Comparison of ENCODE assay signal across 21 cellular contexts in genomic region chr10:3977761-3978160, GRCh38.
"Had no signal": no experiment of that assay in that cellular context is flagged by ENCODE, and none has a peak within 500 bp of the region (broad histone marks: within the 10 kb centered on the region; RNA-seq: fewer than 3 reads in every experiment).

No MANE protein-coding gene starts in this region.

- H3K4me3 ChIP-seq: breast epithelium, dorsolateral prefrontal cortex, left ventricle myocardium inferior, neural progenitor cell, suprapubic skin, upper lobe of left lung had no signal

- H3K4me2 ChIP-seq: neural progenitor cell had no signal

- H3K27me3 ChIP-seq: breast epithelium, neural progenitor cell, suprapubic skin, upper lobe of left lung had no signal

- H3K36me3 ChIP-seq: breast epithelium, left ventricle myocardium inferior, neural progenitor cell, suprapubic skin, upper lobe of left lung had no signal

- ATAC-seq: stimulated activated naive CD8-positive, alpha-beta T cell treated with anti-CD3 and anti-CD28 coated beads, Interleukin-15, Interleukin-2, amounts not matched to agents 100 U/mL and 50 U/mL, for 24 hours had no signal

- H3K9me3 ChIP-seq: breast epithelium, suprapubic skin had no signal

- DNase-seq: activated CD4-positive, alpha-beta T cell treated with anti-CD3 and anti-CD28 coated beads for 1 hour; activated CD8-positive, alpha-beta memory T cell treated with anti-CD3 and anti-CD28 coated beads for 24 hours; activated CD8-positive, alpha-beta memory T cell treated with anti-CD3 and anti-CD28 coated beads, Interleukin-2, amount 50 U/mL, for 48 hours; activated effector memory CD4-positive, alpha-beta T cell treated with anti-CD3 and anti-CD28 coated beads, Interleukin-2, amount 50 U/mL, for 16 hours; activated naive CD4-positive, alpha-beta T cell treated with anti-CD3 and anti-CD28 coated beads, Interleukin-2, amount 50 U/mL, for 16 hours; activated T-cell treated with anti-CD3 and anti-CD28 coated beads, Interleukin-2, amount 50 U/mL, for 72 hours; aorta; cerebellar nuclear complex; dorsolateral prefrontal cortex; foreskin melanocyte; left ventricle myocardium inferior; naive B cell; stimulated activated CD4-positive, alpha-beta T cell treated with anti-CD3 and anti-CD28 coated beads, Interleukin-2, amount 100 ng/mL, for 24 hours; stimulated activated naive CD8-positive, alpha-beta T cell treated with anti-CD3 and anti-CD28 coated beads, Interleukin-15, Interleukin-2, amounts not matched to agents 100 U/mL and 50 U/mL, for 24 hours; T-helper 2 cell; upper lobe of left lung had no signal

- H3K36me3 Mint-ChIP-seq: neural progenitor cell had no signal

- H3K9ac ChIP-seq: neural progenitor cell, parathyroid adenoma had no signal

- H3K27ac Mint-ChIP-seq: activated T-cell treated with anti-CD3 and anti-CD28 coated beads, Interleukin-2, amount 50 U/mL, for 72 hours; naive B cell; neural progenitor cell had no signal

- H3K4me3 Mint-ChIP-seq: activated T-cell treated with anti-CD3 and anti-CD28 coated beads, Interleukin-2, amount 50 U/mL, for 72 hours; naive B cell; neural progenitor cell had no signal

- H3K4me1 ChIP-seq: breast epithelium, left ventricle myocardium inferior, parathyroid adenoma, upper lobe of left lung had no signal

- H3K27me3 Mint-ChIP-seq: naive B cell had no signal

- H3K79me2 ChIP-seq: parathyroid adenoma had no signal

- H3K27ac ChIP-seq: breast epithelium, dorsolateral prefrontal cortex, left ventricle myocardium inferior, neural progenitor cell, parathyroid adenoma, suprapubic skin, upper lobe of left lung, VCaP had no signal

- H2AFZ ChIP-seq: neural progenitor cell, parathyroid adenoma had no signal
